In genomic region chr16:18958621-18959578, GRCh38 we compare ENCODE assay signal across 13 cellular contexts. TPM values are rescaled to one million over a fixed set of nuclear protein-coding genes. Genes with fewer than 3 reads are reported as not detected.
A peak's percentile ranks its signal among the peaks of the same experiment; 100 is the strongest.
DNase-seq lines count a peak whose midpoint lies in the region; ATAC-seq, FAIRE-seq and TF ChIP-seq lines count a peak whose summit lies in the region.
"Had no signal": no experiment of that assay in that cellular context is flagged by ENCODE, and none has a peak within 500 bp of the region (broad histone marks: within the 10 kb centered on the region; RNA-seq: fewer than 3 reads in every experiment).

No MANE protein-coding gene starts in this region.

- H3K27ac ChIP-seq in OCI-LY7 (ENCODE audit: low read depth, low read length, poor library complexity, severe bottlenecking) (no peak overlapping the region), neural cell (ENCODE audit: low read length) (peak overlapping the region; percentile 29), breast epithelium (no peak overlapping the region)

- POLR2A ChIA-PET in OCI-LY7 (lab: Charles Lee) = interaction anchor here (0.6 to 0.7 kb wide), 4 partner anchors 24 to 1823 kb away, joined by 3 to 4 read pairs (median 3); no protein-coding TSS in a partner anchor

- H3F3A ChIP-seq in neural cell (ENCODE audit: insufficient read depth, low read length, poor library complexity, severe bottlenecking) = no peaks in the 10 kb centered on the region

- ATAC-seq in activated CD8-positive, alpha-beta memory T cell treated with anti-CD3 and anti-CD28 coated beads, Interleukin-2, amount 10 ng/mL, durations not matched to agents 7 days and 5 days = no peak
- ATAC-seq: activated T-helper 17 cell treated with anti-CD3 and anti-CD28 coated beads, Interleukin-2, amount 50 U/mL, for 72 hours had no signal

- TF ChIP-seq POLR2A in GM12892 (IDR thresholded peaks at IDR 0.05; ENCODE audit: low read depth, low read length) (no peak), breast epithelium (IDR thresholded peaks at IDR 0.05) (no peak)

- no peak for TF ChIP-seq CTCF in D721Med (IDR thresholded peaks at IDR 0.05; ENCODE audit: insufficient read depth, missing control alignments)
- no peak for TF ChIP-seq CTCF in OCI-LY7 (conservative IDR thresholded peaks at IDR 0.05; ENCODE audit: low read length)
- no peak for TF ChIP-seq CTCF in fibroblast of the aortic adventitia (IDR thresholded peaks at IDR 0.05; ENCODE audit: insufficient read depth, low read length)
- no peak for TF ChIP-seq CTCF in neural cell (IDR thresholded peaks at IDR 0.05; ENCODE audit: poor library complexity, severe bottlenecking)
- TF ChIP-seq CTCF in breast epithelium (IDR thresholded peaks at IDR 0.05) = no peak

- no peak overlapping the region for H3K4me3 Mint-ChIP-seq in activated CD8-positive, alpha-beta memory T cell treated with anti-CD3 and anti-CD28 coated beads, Interleukin-2, amount 10 ng/mL, durations not matched to agents 7 days and 5 days
- H3K4me3 Mint-ChIP-seq: activated T-helper 17 cell treated with anti-CD3 and anti-CD28 coated beads, Interleukin-2, amount 50 U/mL, for 72 hours; CD14-positive monocyte had no signal

- no peak overlapping the region for H3K27ac Mint-ChIP-seq in activated CD8-positive, alpha-beta memory T cell treated with anti-CD3 and anti-CD28 coated beads, Interleukin-2, amount 10 ng/mL, durations not matched to agents 7 days and 5 days
- H3K27ac Mint-ChIP-seq: activated T-helper 17 cell treated with anti-CD3 and anti-CD28 coated beads, Interleukin-2, amount 50 U/mL, for 72 hours; CD14-positive monocyte had no signal

- H3K4me3 ChIP-seq in OCI-LY7 (ENCODE audit: low read depth, low read length, poor library complexity, severe bottlenecking) (no peak overlapping the region), fibroblast of the aortic adventitia (ENCODE audit: low read depth, low read length) (no peak overlapping the region), neural cell (ENCODE audit: low read length) (no peak overlapping the region), breast epithelium (no peak overlapping the region)

- TF ChIP-seq EP300 in neural cell (conservative IDR thresholded peaks at IDR 0.05; ENCODE audit: poor library complexity, severe bottlenecking) = no peak

- DNase-seq in D721Med (ENCODE audit: insufficient read length, low spot score) (peak; percentile 43), OCI-LY7 (ENCODE audit: low spot score) (no peak), fibroblast of the aortic adventitia (ENCODE audit: low read depth) (peak; percentile 33), epidermal melanocyte (ENCODE audit: insufficient read length, low spot score) (no peak), GM12892 (ENCODE audit: insufficient read length) (no peak), breast epithelium (ENCODE audit: low spot score in 2 of 2) (no peak)
- no peak for DNase-seq in activated CD8-positive, alpha-beta memory T cell treated with anti-CD3 and anti-CD28 coated beads, Interleukin-2, amount 10 ng/mL, durations not matched to agents 7 days and 5 days
- DNase-seq: NCI-H1417, occipital lobe had no signal

- no peaks in the 10 kb centered on the region for H3K9me3 Mint-ChIP-seq in activated CD8-positive, alpha-beta memory T cell treated with anti-CD3 and anti-CD28 coated beads, Interleukin-2, amount 10 ng/mL, durations not matched to agents 7 days and 5 days (ENCODE audit: low read depth)
- H3K9me3 Mint-ChIP-seq: activated T-helper 17 cell treated with anti-CD3 and anti-CD28 coated beads, Interleukin-2, amount 50 U/mL, for 72 hours had no signal

- intact Hi-C loops in OCI-LY7 (cut with micrococcal nuclease; ENCODE audit: unreplicated experiment) = no loop called here
- intact Hi-C loops in breast epithelium (cut with DNase I; ENCODE audit: low total_unique reads) = no loop called here

- no peaks in the 10 kb centered on the region for H3K36me3 ChIP-seq in OCI-LY7 (ENCODE audit: insufficient read depth, low read length)
- no peaks in the 10 kb centered on the region for H3K36me3 ChIP-seq in neural cell (ENCODE audit: insufficient read depth, low read length)
- H3K36me3 ChIP-seq in breast epithelium = no peaks in the 10 kb centered on the region

- no peaks in the 10 kb centered on the region for H3K9me2 ChIP-seq in OCI-LY7 (ENCODE audit: insufficient read depth, low read length)
- no peaks in the 10 kb centered on the region for H3K9me2 ChIP-seq in neural cell (ENCODE audit: insufficient read depth, low read length)

- TF ChIP-seq RAD21 in neural cell (conservative IDR thresholded peaks at IDR 0.05) = no peak

- H3K79me2 ChIP-seq in OCI-LY7 (ENCODE audit: insufficient read depth, low read depth, low read length) = no peaks in the 10 kb centered on the region
- H3K79me2 ChIP-seq in neural cell (replicated peaks; ENCODE audit: insufficient read depth, low read length) = no peaks in the 10 kb centered on the region

- no peaks in the 10 kb centered on the region for H3K4me1 ChIP-seq in OCI-LY7 (ENCODE audit: insufficient read depth, low read length, poor library complexity, severe bottlenecking)
- no peaks in the 10 kb centered on the region for H3K4me1 ChIP-seq in breast epithelium

- H3K9ac ChIP-seq in neural cell (ENCODE audit: low read length) = peak overlapping the region; percentile 41

- H3K4me1 Mint-ChIP-seq in activated CD8-positive, alpha-beta memory T cell treated with anti-CD3 and anti-CD28 coated beads, Interleukin-2, amount 10 ng/mL, durations not matched to agents 7 days and 5 days = peaks cover 5% of the 10 kb centered on the region
- H3K4me1 Mint-ChIP-seq: activated T-helper 17 cell treated with anti-CD3 and anti-CD28 coated beads, Interleukin-2, amount 50 U/mL, for 72 hours had no signal

- BruUV-seq in OCI-LY7 (replicated peaks; lab: Mats Ljungman, UMichigan) = no TSS peak

- H2AFZ ChIP-seq in OCI-LY7 (ENCODE audit: low read length) (peak overlapping the region; percentile 33; the same call in 1 of the 2 replicates), neural cell (ENCODE audit: low read depth, low read length) (peak overlapping the region; percentile 53)

- H3K9me3 ChIP-seq in OCI-LY7 (ENCODE audit: low read length) (no peaks in the 10 kb centered on the region), neural cell (ENCODE audit: low read length) (no peaks in the 10 kb centered on the region), breast epithelium (no peaks in the 10 kb centered on the region)

- no peaks in the 10 kb centered on the region for H3K36me3 Mint-ChIP-seq in activated CD8-positive, alpha-beta memory T cell treated with anti-CD3 and anti-CD28 coated beads, Interleukin-2, amount 10 ng/mL, durations not matched to agents 7 days and 5 days
- H3K36me3 Mint-ChIP-seq: CD14-positive monocyte had no signal

- H4K20me1 ChIP-seq in OCI-LY7 (ENCODE audit: insufficient read depth, low read length) (no peaks in the 10 kb centered on the region), neural cell (ENCODE audit: insufficient read depth) (no peaks in the 10 kb centered on the region)

- CTCF ChIA-PET in OCI-LY7 (lab: Charles Lee; ENCODE audit: unreplicated experiment) = no interaction called here
- CTCF ChIA-PET in activated CD8-positive, alpha-beta memory T cell treated with anti-CD3 and anti-CD28 coated beads, Interleukin-2, amount 10 ng/mL, durations not matched to agents 7 days and 5 days (lab: Charles Lee) = interaction anchor here (0.6 to 2.0 kb wide), 3 partner anchors 8 to 1026 kb away, joined by 3 to 8 read pairs (median 4); no protein-coding TSS in a partner anchor

- no peak for FAIRE-seq in D721Med (lab: Jason Lieb, UNC)
- no peak for FAIRE-seq in GM12892 (lab: Jason Lieb, UNC)
- FAIRE-seq: islet of Langerhans had no signal

- H3K4me2 ChIP-seq in OCI-LY7 (ENCODE audit: low read length) = no peak overlapping the region
- H3K4me2 ChIP-seq in neural cell (ENCODE audit: low read length) = no peak overlapping the region

- H3K27me3 ChIP-seq in neural cell (ENCODE audit: insufficient read depth, low read depth, low read length) (no peaks in the 10 kb centered on the region), breast epithelium (no peaks in the 10 kb centered on the region)

- peaks cover 16% of the 10 kb centered on the region for H3K27me3 Mint-ChIP-seq in activated CD8-positive, alpha-beta memory T cell treated with anti-CD3 and anti-CD28 coated beads, Interleukin-2, amount 10 ng/mL, durations not matched to agents 7 days and 5 days

TF ChIP-seq in neural cell, 6 proteins besides CTCF, POLR2A, EP300 and RAD21 (continues in another document):
- TF ChIP-seq EZH2 (IDR thresholded peaks at IDR 0.05; ENCODE audit: borderline replicate concordance, insufficient read depth, low read length, poor library complexity, severe bottlenecking) (no peak), SMC3 (conservative IDR thresholded peaks at IDR 0.05; ENCODE audit: poor library complexity) (no peak), MXI1 (conservative IDR thresholded peaks at IDR 0.05; ENCODE audit: poor library complexity, severe bottlenecking) (no peak), TAF1 (IDR thresholded peaks at IDR 0.05; ENCODE audit: low read depth) (no peak), POLR2AphosphoS5 (IDR thresholded peaks at IDR 0.05) (no peak)

RNA-seq across cellular contexts. Expression of gene TMC7, which starts 24.8 kb away (rescaled TPM):
- total RNA-seq in OCI-LY7 (2014; rRNA removed; shearing (Covaris generic)) = not detected in 2 replicates
- total RNA-seq in OCI-LY7 (2022) (not detected in 2 replicates), fibroblast of the aortic adventitia (ENCODE audit: low replicate concordance) (0.41 and 1.5 TPM in 2 replicates), breast epithelium (1 to 10 TPM in 1 of 3 donors, under 1 TPM in 2; 0.64 to 1.3 (median 0.73) TPM)
- polyA plus RNA-seq in neural cell = 2.3 and 3.5 TPM in 2 replicates
- polyA minus RNA-seq in neural cell = 5.6 and 6.1 TPM in 2 replicates
- polyA plus RNA-seq in GM12892 (2012; ENCODE audit: missing spikeins) = not detected
- not detected for total RNA-seq in activated CD8-positive, alpha-beta memory T cell treated with anti-CD3 and anti-CD28 coated beads, Interleukin-2, amount 10 ng/mL, durations not matched to agents 7 days and 5 days
- total RNA-seq: activated T-helper 17 cell treated with anti-CD3 and anti-CD28 coated beads, Interleukin-2, amount 50 U/mL, for 72 hours had no signal
- polyA plus RNA-seq: CD14-positive monocyte had no signal

RNA-seq across cellular contexts. Expression of gene SMG1, which starts 32.7 kb away (rescaled TPM):
- 87.5 and 106 TPM in 2 replicates for total RNA-seq in OCI-LY7 (2014; rRNA removed; shearing (Covaris generic))
- total RNA-seq in OCI-LY7 (2022) = 199 and 208 TPM in 2 replicates
- total RNA-seq in fibroblast of the aortic adventitia (ENCODE audit: low replicate concordance) = 50.0 and 77.7 TPM in 2 replicates
- polyA plus RNA-seq in neural cell = 26.3 and 32.7 TPM in 2 replicates
- 161 and 173 TPM in 2 replicates for polyA minus RNA-seq in neural cell
- 40.3 TPM for polyA plus RNA-seq in GM12892 (2012; ENCODE audit: missing spikeins)
- 100 to 1,000 TPM; 111 to 147 TPM for total RNA-seq in activated CD8-positive, alpha-beta memory T cell treated with anti-CD3 and anti-CD28 coated beads, Interleukin-2, amount 10 ng/mL, durations not matched to agents 7 days and 5 days
- total RNA-seq in breast epithelium = 100 to 1,000 TPM; 107 to 132 (median 110) TPM

Comparison
In these comparisons a context has a peak if more than half of its experiments do, and no peak if none do; other contexts are left out.
1. DNase-seq: peak in D721Med (single experiment) and fibroblast of the aortic adventitia (single experiment); none in OCI-LY7 (single experiment), epidermal melanocyte (single experiment), GM12892 (single experiment), activated CD8-positive, alpha-beta memory T cell treated with anti-CD3 and anti-CD28 coated beads, Interleukin-2, amount 10 ng/mL, durations not matched to agents 7 days and 5 days (single experiment) and breast epithelium (0 of 2).